ENCODE assay signal across 8 cellular contexts in the genomic region with DNA sequence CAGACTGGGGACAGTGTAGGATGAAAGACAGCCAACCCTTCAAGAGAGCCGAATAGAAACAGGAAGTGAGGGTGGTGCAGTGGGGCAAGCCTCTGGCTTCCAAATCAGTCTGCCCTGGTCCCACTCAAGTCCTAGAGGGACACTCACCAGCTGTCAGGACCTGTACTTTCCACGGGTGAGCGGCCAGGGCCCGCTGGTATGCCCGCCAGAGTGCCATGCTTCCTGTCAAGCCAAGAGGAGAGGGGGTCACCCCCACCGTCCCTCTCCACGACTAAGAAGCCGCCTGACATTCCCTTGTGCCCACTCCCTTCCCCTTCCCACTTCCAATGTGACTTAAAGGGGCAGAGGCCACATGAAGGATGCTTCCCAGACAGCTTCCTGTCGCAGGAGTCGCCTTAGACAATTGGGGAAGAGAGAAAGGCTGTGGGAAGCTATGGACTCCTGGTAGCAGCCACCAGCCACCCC. TPM values are rescaled to one million over a fixed set of nuclear protein-coding genes. Genes with fewer than 3 reads are reported as not detected.
A peak's percentile ranks its signal among the peaks of the same experiment; 100 is the strongest.
DNase-seq lines count a peak whose midpoint lies in the region; ATAC-seq, FAIRE-seq and TF ChIP-seq lines count a peak whose summit lies in the region.

No MANE protein-coding gene starts in this region.

- H3K79me2 ChIP-seq in GM23338 (replicated peaks; ENCODE audit: insufficient read depth) (peaks cover 5% of the 10 kb centered on the region), endothelial cell of umbilical vein (ENCODE audit: control insufficient read depth, insufficient read depth, low read length) (peaks cover 8% of the 10 kb centered on the region)

- H3K36me3 Mint-ChIP-seq in GM23338 (ENCODE audit: low read depth) = peaks cover 19% of the 10 kb centered on the region
- H3K36me3 Mint-ChIP-seq in natural killer cell = peaks cover 7% of the 10 kb centered on the region

- H3K9me1 ChIP-seq in endothelial cell of umbilical vein (replicated peaks; ENCODE audit: control insufficient read depth, extremely low read depth, insufficient read depth, low read length) = no peaks in the 10 kb centered on the region

- H3K27me3 ChIP-seq in AG04450 (ENCODE audit: control insufficient read depth, insufficient read depth, low read length) (no peaks in the 10 kb centered on the region), GM23338 (ENCODE audit: insufficient read depth) (no peaks in the 10 kb centered on the region), endothelial cell of umbilical vein (ENCODE audit: control insufficient read depth in 2 of 2, insufficient read depth in 2 of 2, low read length in 2 of 2) (no peaks in the 10 kb centered on the region)

- BruUV-seq in endothelial cell of umbilical vein (replicated peaks; lab: Mats Ljungman, UMichigan) = TSS peak; percentile 79

- peaks cover 4% of the 10 kb centered on the region for H3K27me3 Mint-ChIP-seq in GM23338 (ENCODE audit: insufficient read depth, low read depth, poor library complexity)
- H3K27me3 Mint-ChIP-seq in natural killer cell (ENCODE audit: low read depth in 2 of 2) = no peaks in the 10 kb centered on the region

- H3K4me1 Mint-ChIP-seq in GM23338 = peaks cover 10% of the 10 kb centered on the region
- peaks cover 18 to 23% of the 10 kb centered on the region in 2 donors for H3K4me1 Mint-ChIP-seq in natural killer cell

- H3K27ac Mint-ChIP-seq in GM23338 = peak overlapping the region; percentile 99
- H3K27ac Mint-ChIP-seq in natural killer cell = peak overlapping the region; percentile 98 to 99

- H3K4me3 ChIP-seq in AG04450 (ENCODE audit: low read depth, low read length) = peak overlapping the region; percentile 90
- H3K4me3 ChIP-seq in GM23338 = peak overlapping the region; percentile 99
- H3K4me3 ChIP-seq in endothelial cell of umbilical vein (replicated peaks in 1 of 3; ENCODE audit: insufficient read depth in 1 of 3, low read depth in 1 of 3, low read length in 3 of 3) = peak overlapping the region; percentile 70 to 91 (median 90)

- H3K27ac ChIP-seq in AG04450 (ENCODE audit: low read depth, low read length) (peak overlapping the region; percentile 95), GM23338 (ENCODE audit: low read depth) (peak overlapping the region; percentile 90), endothelial cell of umbilical vein (ENCODE audit: insufficient read depth, low read depth, low read length) (peak overlapping the region; percentile 95)

- H4K20me1 ChIP-seq in GM23338 (replicated peaks; ENCODE audit: insufficient read depth) = no peaks in the 10 kb centered on the region
- H4K20me1 ChIP-seq in endothelial cell of umbilical vein (replicated peaks; ENCODE audit: control insufficient read depth, extremely low read depth, insufficient read depth, low read length) = no peaks in the 10 kb centered on the region

- H3K9me3 ChIP-seq in AG04450 (ENCODE audit: control insufficient read depth, insufficient read depth, low read length) = no peaks in the 10 kb centered on the region
- H3K9me3 ChIP-seq in endothelial cell of umbilical vein (replicated peaks; ENCODE audit: control insufficient read depth, insufficient read depth, low read length) = no peaks in the 10 kb centered on the region

- CTCF ChIA-PET in AG04450 (lab: Charles Lee) = interaction anchor here (1.5 to 3.4 kb wide), 2 partner anchors 19 to 35 kb away, joined by 5 to 18 read pairs; a partner anchor contains a TSS
- CTCF ChIA-PET in endothelial cell of umbilical vein (lab: Charles Lee) = interaction anchor here (0.6 to 1.8 kb wide), 6 partner anchors 12 to 361 kb away, joined by 3 to 6 read pairs (median 4); a partner anchor contains a TSS

- H3K4me3 Mint-ChIP-seq in GM23338 (peak overlapping the region; percentile 98), natural killer cell (peak overlapping the region; percentile 99)

- peaks cover 14% of the 10 kb centered on the region for H3K4me1 ChIP-seq in GM23338 (ENCODE audit: insufficient read depth)
- peaks cover 26% of the 10 kb centered on the region for H3K4me1 ChIP-seq in endothelial cell of umbilical vein (ENCODE audit: control insufficient read depth, extremely low read depth, insufficient read depth, low read length)

- H3K9me3 Mint-ChIP-seq in GM23338 = no peaks in the 10 kb centered on the region
- no peaks in the 10 kb centered on the region for H3K9me3 Mint-ChIP-seq in natural killer cell

- peaks cover 21% of the 10 kb centered on the region; the same call in 1 of the 2 replicates for H3F3A ChIP-seq in GM23338 (replicated peaks; ENCODE audit: low read depth)

- dilution Hi-C loops in endothelial cell of umbilical vein (cut with MboI; ENCODE audit: extremely low pct_ligation_motif_present, low sequenced_read_pairs) = no loop called here

- TF ChIP-seq POLR2A in endothelial cell of umbilical vein (IDR thresholded peaks at IDR 0.05; ENCODE audit: low read depth, low read length) = no peak

- FAIRE-seq in endothelial cell of umbilical vein (lab: Jason Lieb, UNC) = no peak

- TF ChIP-seq CTCF in AG04450 (IDR thresholded peaks at IDR 0.05; ENCODE audit: low read depth, low read length) (no peak), GM23338 (conservative IDR thresholded peaks at IDR 0.05; ENCODE audit: low read depth in 2 of 2) (no peak), endothelial cell of umbilical vein (IDR thresholded peaks at IDR 0.05; ENCODE audit: extremely low read depth in 1 of 2, insufficient read depth in 1 of 2, low read depth in 1 of 2, low read length in 2 of 2) (no peak), natural killer cell (IDR thresholded peaks at IDR 0.05) (no peak)

- peaks cover 5% of the 10 kb centered on the region; the same call in 1 of the 2 replicates for H3K36me3 ChIP-seq in GM23338 (ENCODE audit: insufficient read depth)
- H3K36me3 ChIP-seq in endothelial cell of umbilical vein (ENCODE audit: control insufficient read depth in 2 of 2, extremely low read depth in 1 of 2, insufficient read depth in 2 of 2, low read length in 2 of 2) = peaks cover 0 to 11% of the 10 kb centered on the region in 2 experiments

- no peaks in the 10 kb centered on the region for H3K9me2 ChIP-seq in GM23338 (ENCODE audit: insufficient read depth)

- intact Hi-C loops in endothelial cell of umbilical vein (cut with micrococcal nuclease) (no loop called here), natural killer cell (cut with micrococcal nuclease) (no loop called here)

- ATAC-seq in GM23338 (peak; percentile 2; the same call in 2 of the 3 replicates), SK-N-SH treated with all-trans-retinoic acid at 6 μM for 48 hours (peak; percentile 10), natural killer cell (peak; percentile 17 to 22 (median 22)), HG03097 (IDR thresholded peaks at IDR 0.05; ENCODE audit: low FRiP score, unreplicated experiment) (no peak), HG03039 (IDR thresholded peaks at IDR 0.05; ENCODE audit: unreplicated experiment) (no peak)

- POLR2A ChIA-PET in AG04450 (lab: Yijun Ruan, JAX) = interaction anchor here (0.6 to 2.0 kb wide), 5 partner anchors 10 to 550 kb away, joined by 3 to 9 read pairs (median 3); a partner anchor contains a TSS
- POLR2A ChIA-PET in endothelial cell of umbilical vein (lab: Charles Lee) = interaction anchor here (1.0 to 1.3 kb wide), 2 partner anchors 8 to 34 kb away, joined by 3 to 4 read pairs; a partner anchor contains a TSS

- H2AFZ ChIP-seq in GM23338 (peak overlapping the region; percentile 99; the same call in 1 of the 2 replicates), endothelial cell of umbilical vein (ENCODE audit: low read depth, low read length) (peak overlapping the region; percentile 58)

- peak overlapping the region; percentile 99 for H3K4me2 ChIP-seq in GM23338
- H3K4me2 ChIP-seq in endothelial cell of umbilical vein (ENCODE audit: insufficient read depth, low read length) = peak overlapping the region; percentile 96

- H3K9ac ChIP-seq in endothelial cell of umbilical vein (replicated peaks; ENCODE audit: extremely low read depth, insufficient read depth, low read length) = peak overlapping the region; percentile 96

- DNase-seq in AG04450 (ENCODE audit: low read depth, low spot score) (no peak), GM23338 (ENCODE audit: low spot score) (peak; percentile 26), endothelial cell of umbilical vein (ENCODE audit: low read depth, low spot score) (no peak), natural killer cell (peak; percentile 29), GDM1 (lab: John Stamatoyannopoulos, UW) (no peak)

RNA-seq across cellular contexts. Expression of a gene that starts 0.6 kb away (rescaled TPM):
- 183 and 191 TPM in 2 replicates for polyA plus RNA-seq in AG04450 (2011; rRNA removed)
- 157 and 184 TPM in 2 replicates for polyA minus RNA-seq in AG04450 (2011; rRNA and poly(A)+ RNA removed)
- 52.5 and 68.9 TPM in 2 replicates for total RNA-seq in GM23338 (2014; rRNA removed; shearing (Covaris generic))
- 93.1 and 94.2 TPM in 2 replicates for polyA plus RNA-seq in GM23338 (2016; fragmentation: Nextera tagmentation; extraction: Ambion mirVana)
- total RNA-seq in endothelial cell of umbilical vein = 66.5 and 74.7 TPM in 2 replicates
- polyA plus RNA-seq in endothelial cell of umbilical vein = 260 and 267 TPM in 2 replicates
- 157 and 195 TPM in 2 replicates for polyA plus RNA-seq in endothelial cell of umbilical vein (2011; cell fraction: cytosol; rRNA removed)
- polyA plus RNA-seq in endothelial cell of umbilical vein (2011; cell fraction: nucleus; rRNA removed) = 213 and 245 TPM in 2 replicates
- polyA plus RNA-seq in endothelial cell of umbilical vein (2012) = 125 and 130 TPM in 2 replicates
- 180 and 184 TPM in 2 replicates for polyA minus RNA-seq in endothelial cell of umbilical vein
- 52.8 TPM for polyA minus RNA-seq in endothelial cell of umbilical vein (2011; cell fraction: cytosol; rRNA and poly(A)+ RNA removed)
- polyA minus RNA-seq in endothelial cell of umbilical vein (2011; cell fraction: nucleus; rRNA and poly(A)+ RNA removed) = 63.6 and 81.6 TPM in 2 replicates
- total RNA-seq in natural killer cell = 10 to 100 TPM; 63.9 to 75.2 (median 64.8) TPM

RNA-seq across cellular contexts. Expression of a gene that starts 14.1 kb away (rescaled TPM):
- polyA plus RNA-seq in AG04450 (2011; rRNA removed) (0.40 TPM in 1 of 2 replicates, not detected in the other), GM23338 (2016; fragmentation: Nextera tagmentation; extraction: Ambion mirVana) (0.30 and 0.99 TPM in 2 replicates), endothelial cell of umbilical vein (1.2 and 1.6 TPM in 2 replicates)
- polyA minus RNA-seq in AG04450 (2011; rRNA and poly(A)+ RNA removed) = not detected in 2 replicates
- total RNA-seq in GM23338 (2014; rRNA removed; shearing (Covaris generic)) = 0.59 TPM in 1 of 2 replicates, not detected in the other
- total RNA-seq in endothelial cell of umbilical vein (0.75 TPM in 1 of 2 replicates, not detected in the other), natural killer cell (1 to 10 TPM; 1.6 to 3.6 (median 2.4) TPM)
- 0.24 TPM in 1 of 2 replicates, not detected in the other for polyA plus RNA-seq in endothelial cell of umbilical vein (2011; cell fraction: cytosol; rRNA removed)
- polyA plus RNA-seq in endothelial cell of umbilical vein (2011; cell fraction: nucleus; rRNA removed) = 1.6 and 1.8 TPM in 2 replicates
- polyA plus RNA-seq in endothelial cell of umbilical vein (2012) = 0.38 TPM in 1 of 2 replicates, not detected in the other
- polyA minus RNA-seq in endothelial cell of umbilical vein = not detected in 2 replicates
- 1.3 TPM for polyA minus RNA-seq in endothelial cell of umbilical vein (2011; cell fraction: cytosol; rRNA and poly(A)+ RNA removed)
- polyA minus RNA-seq in endothelial cell of umbilical vein (2011; cell fraction: nucleus; rRNA and poly(A)+ RNA removed) = not detected in 2 replicates

RNA-seq across cellular contexts. Expression of a gene that starts 34.2 kb away (rescaled TPM):
- polyA plus RNA-seq in AG04450 (2011; rRNA removed) (39.0 TPM in 2 replicates), GM23338 (2016; fragmentation: Nextera tagmentation; extraction: Ambion mirVana) (69.1 and 81.7 TPM in 2 replicates), endothelial cell of umbilical vein (59.7 and 68.3 TPM in 2 replicates)
- 38.5 and 40.3 TPM in 2 replicates for polyA minus RNA-seq in AG04450 (2011; rRNA and poly(A)+ RNA removed)
- 110 and 118 TPM in 2 replicates for total RNA-seq in GM23338 (2014; rRNA removed; shearing (Covaris generic))
- total RNA-seq in endothelial cell of umbilical vein (57.4 and 63.2 TPM in 2 replicates), natural killer cell (10 to 100 TPM; 56.1 to 68.7 (median 59.7) TPM)
- polyA plus RNA-seq in endothelial cell of umbilical vein (2011; cell fraction: cytosol; rRNA removed) = 43.4 and 47.8 TPM in 2 replicates
- 161 and 188 TPM in 2 replicates for polyA plus RNA-seq in endothelial cell of umbilical vein (2011; cell fraction: nucleus; rRNA removed)
- polyA plus RNA-seq in endothelial cell of umbilical vein (2012) = 50.4 and 61.9 TPM in 2 replicates
- polyA minus RNA-seq in endothelial cell of umbilical vein = 90.4 and 101 TPM in 2 replicates
- 50.4 TPM for polyA minus RNA-seq in endothelial cell of umbilical vein (2011; cell fraction: cytosol; rRNA and poly(A)+ RNA removed)
- polyA minus RNA-seq in endothelial cell of umbilical vein (2011; cell fraction: nucleus; rRNA and poly(A)+ RNA removed) = 62.7 and 91.9 TPM in 2 replicates

RNA-seq across cellular contexts. Expression of a gene that starts 40.1 kb away (rescaled TPM):
- 0.05 TPM in 1 of 2 replicates, not detected in the other for polyA plus RNA-seq in AG04450 (2011; rRNA removed)
- polyA minus RNA-seq in AG04450 (2011; rRNA and poly(A)+ RNA removed) = not detected in 2 replicates
- 3.3 and 4.5 TPM in 2 replicates for total RNA-seq in GM23338 (2014; rRNA removed; shearing (Covaris generic))
- polyA plus RNA-seq in GM23338 (2016; fragmentation: Nextera tagmentation; extraction: Ambion mirVana) = 1.6 and 3.4 TPM in 2 replicates
- 0.42 and 0.51 TPM in 2 replicates for total RNA-seq in endothelial cell of umbilical vein
- polyA plus RNA-seq in endothelial cell of umbilical vein = 1.6 and 1.7 TPM in 2 replicates
- polyA plus RNA-seq in endothelial cell of umbilical vein (2011; cell fraction: cytosol; rRNA removed) = 0.14 and 0.32 TPM in 2 replicates
- 9.9 and 21.1 TPM in 2 replicates for polyA plus RNA-seq in endothelial cell of umbilical vein (2011; cell fraction: nucleus; rRNA removed)
- polyA plus RNA-seq in endothelial cell of umbilical vein (2012) = 0.37 and 0.46 TPM in 2 replicates
- 0.17 and 1.0 TPM in 2 replicates for polyA minus RNA-seq in endothelial cell of umbilical vein
- polyA minus RNA-seq in endothelial cell of umbilical vein (2011; cell fraction: cytosol; rRNA and poly(A)+ RNA removed) = 0.82 TPM
- polyA minus RNA-seq in endothelial cell of umbilical vein (2011; cell fraction: nucleus; rRNA and poly(A)+ RNA removed) = 1.2 and 1.5 TPM in 2 replicates
- under 1 TPM in 2 of 3 donors, not detected in 1; 0.18 to 0.21 TPM for total RNA-seq in natural killer cell

RNA-seq across cellular contexts. Expression of a gene that starts 47.1 kb away (rescaled TPM):
- polyA plus RNA-seq in AG04450 (2011; rRNA removed) (not detected in 2 replicates), GM23338 (2016; fragmentation: Nextera tagmentation; extraction: Ambion mirVana) (not detected in 2 replicates), endothelial cell of umbilical vein (1.4 and 1.7 TPM in 2 replicates)
- not detected in 2 replicates for polyA minus RNA-seq in AG04450 (2011; rRNA and poly(A)+ RNA removed)
- total RNA-seq in GM23338 (2014; rRNA removed; shearing (Covaris generic)) = 0.39 and 0.59 TPM in 2 replicates
- total RNA-seq in endothelial cell of umbilical vein (0.16 and 0.77 TPM in 2 replicates), natural killer cell (not detected)
- polyA plus RNA-seq in endothelial cell of umbilical vein (2011; cell fraction: cytosol; rRNA removed) = 0.34 and 0.35 TPM in 2 replicates
- 10.9 and 24.1 TPM in 2 replicates for polyA plus RNA-seq in endothelial cell of umbilical vein (2011; cell fraction: nucleus; rRNA removed)
- 0.29 TPM in 1 of 2 replicates, not detected in the other for polyA plus RNA-seq in endothelial cell of umbilical vein (2012)
- 2.1 and 3.9 TPM in 2 replicates for polyA minus RNA-seq in endothelial cell of umbilical vein
- not detected for polyA minus RNA-seq in endothelial cell of umbilical vein (2011; cell fraction: cytosol; rRNA and poly(A)+ RNA removed)
- polyA minus RNA-seq in endothelial cell of umbilical vein (2011; cell fraction: nucleus; rRNA and poly(A)+ RNA removed) = 3.7 and 3.9 TPM in 2 replicates

Comparison
In these comparisons a context has a peak if more than half of its experiments do, and no peak if none do; other contexts are left out.
1. DNase-seq: peak in GM23338 (single experiment) and natural killer cell (single experiment); none in AG04450 (single experiment), endothelial cell of umbilical vein (single experiment) and GDM1 (single experiment).
2. ATAC-seq: peak in GM23338 (single experiment), SK-N-SH treated with all-trans-retinoic acid at 6 μM for 48 hours (single experiment) and natural killer cell (3 of 3); none in HG03097 (single experiment) and HG03039 (single experiment).
3. Peak in every context shown above with its lines, with median percentiles within 50 percentile points of each other: H3K27ac ChIP-seq and H3K4me3 ChIP-seq.